Comparison of ENCODE assay signal across 17 cellular contexts in the genomic region with DNA sequence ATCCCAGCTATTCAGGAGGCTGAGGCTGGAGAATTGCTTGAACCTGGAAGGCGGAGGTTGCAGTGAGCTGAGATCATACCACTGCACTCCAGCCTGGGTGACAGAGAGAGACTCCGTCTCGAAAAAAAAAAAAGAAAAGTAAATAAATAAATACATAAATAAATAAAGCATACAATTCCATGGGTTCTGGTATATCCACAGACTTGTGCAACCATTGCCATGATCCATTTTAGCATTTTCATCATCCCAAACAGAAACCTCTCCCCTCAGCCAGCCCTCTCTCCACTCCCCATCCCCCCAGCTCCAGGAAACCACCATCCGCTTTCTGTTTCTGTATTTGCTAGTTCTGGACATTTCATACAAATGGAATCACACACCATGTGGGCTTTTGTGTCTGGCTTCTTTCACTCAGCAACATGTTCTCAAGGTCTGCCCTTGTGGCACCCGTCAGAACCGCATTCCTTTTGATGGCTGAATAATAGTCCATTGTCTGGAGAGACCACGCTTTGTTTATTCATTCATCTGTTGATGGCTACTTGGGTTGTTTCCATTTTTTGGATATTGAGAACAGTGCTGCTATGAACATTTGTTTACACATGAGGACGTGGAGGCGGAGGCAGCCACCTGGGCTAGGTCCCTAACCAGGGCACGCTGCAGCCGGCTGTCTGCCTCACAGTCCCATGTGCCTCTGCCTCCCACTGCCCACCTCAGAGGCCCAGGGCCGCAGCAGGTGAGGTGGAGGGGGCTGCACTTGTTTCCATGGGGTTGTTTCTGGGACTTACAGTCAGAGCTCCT.
DNase-seq lines count a peak whose midpoint lies in the region; ATAC-seq and TF ChIP-seq lines count a peak whose summit lies in the region.
"Had no signal": no experiment of that assay in that cellular context is flagged by ENCODE, and none has a peak within 500 bp of the region (broad histone marks: within the 10 kb centered on the region; RNA-seq: fewer than 3 reads in every experiment).

No MANE protein-coding gene starts in this region.

- H4K20me1 ChIP-seq in hepatocyte (ENCODE audit: insufficient read depth, poor library complexity, severe bottlenecking), result no peaks in the 10 kb centered on the region

- H3K4me1 ChIP-seq in testis (no peaks in the 10 kb centered on the region), hepatocyte (ENCODE audit: insufficient read depth) (peaks cover 5% of the 10 kb centered on the region)

- in situ Hi-C loops in SK-MEL-5 (cut with HindIII; ENCODE audit: low pct_unique_long_range_greater_than_20kb, low sequenced_read_pairs), result no loop called here

- H3K4me3 ChIP-seq in testis (no peak overlapping the region), hepatocyte (no peak overlapping the region)

- H3K27me3 Mint-ChIP-seq in neural crest cell (ENCODE audit: low read depth), result no peaks in the 10 kb centered on the region
- H3K27me3 Mint-ChIP-seq: activated CD4-positive, alpha-beta T cell treated with anti-CD3 and anti-CD28 coated beads for 36 hours had no signal

- no peak overlapping the region for H3K4me2 ChIP-seq in hepatocyte

- no peak overlapping the region for H3K4me3 Mint-ChIP-seq in neural crest cell
- H3K4me3 Mint-ChIP-seq: activated CD4-positive, alpha-beta T cell treated with anti-CD3 and anti-CD28 coated beads for 36 hours had no signal

- no peak overlapping the region for H2AFZ ChIP-seq in hepatocyte

- no peaks in the 10 kb centered on the region for H3K36me3 Mint-ChIP-seq in neural crest cell (ENCODE audit: low read depth)

- intact Hi-C loops in testis (cut with DNase I; ENCODE audit: low total_unique reads) (no loop called here), left colon (cut with DNase I, micrococcal nuclease) (no loop called here)

- 77 to 82% methylated on average over 12 of the region's 12 CpGs for WGBS in testis, 2 donors
- 80% methylated on average over 12 of the region's 12 CpGs for WGBS in hepatocyte (ENCODE audit: low lambda C conversion rate, missing lambda C conversion rate)

- no peak for TF ChIP-seq CTCF in neural crest cell (conservative IDR thresholded peaks at IDR 0.05)
- TF ChIP-seq CTCF in testis (IDR thresholded peaks at IDR 0.05), result no peak
- TF ChIP-seq CTCF in hepatocyte (IDR thresholded peaks at IDR 0.05; ENCODE audit: poor library complexity), result no peak

- H3K36me3 ChIP-seq in testis (ENCODE audit: low read depth, missing control alignments), result no peaks in the 10 kb centered on the region
- no peaks in the 10 kb centered on the region for H3K36me3 ChIP-seq in hepatocyte (replicated peaks; ENCODE audit: insufficient read depth, low read depth)

- no peaks in the 10 kb centered on the region for H3K9me3 Mint-ChIP-seq in neural crest cell

- TF ChIP-seq POLR2A in GM18505 (IDR thresholded peaks at IDR 0.05; ENCODE audit: borderline replicate concordance, extremely low read depth, insufficient read depth, insufficient read length), result no peak
- TF ChIP-seq POLR2A in testis (IDR thresholded peaks at IDR 0.05), result no peak

- H3K27ac ChIP-seq in testis (no peak overlapping the region), hepatocyte (no peak overlapping the region)

- H3K79me2 ChIP-seq in hepatocyte, result no peaks in the 10 kb centered on the region

- H3K9me3 ChIP-seq in testis (no peaks in the 10 kb centered on the region), hepatocyte (ENCODE audit: low read depth) (no peaks in the 10 kb centered on the region)

- H3K27me3 ChIP-seq in testis (no peaks in the 10 kb centered on the region), hepatocyte (no peaks in the 10 kb centered on the region)

- DNase-seq in COLO829 (ENCODE audit: low spot score), result peak; percentile 30
- peak; percentile 97 for DNase-seq in SK-MEL-5 (ENCODE audit: low read depth, low spot score)
- DNase-seq in foreskin melanocyte, result peak; percentile 91
- DNase-seq in neural crest cell (ENCODE audit: low read depth, low spot score), result no peak
- DNase-seq in testis, result no peak
- no peak for DNase-seq in left colon
- no peak for DNase-seq in hepatocyte (ENCODE audit: low spot score)
- DNase-seq: activated CD4-positive, alpha-beta T cell treated with anti-CD3 and anti-CD28 coated beads for 36 hours; cortex of kidney; MM.1S; NCI-H1930; NCI-H526 treated with DMSO at 0.1 percent for 48 hours; PC-3; small intestine; T1000 had no signal

- H3K4me1 Mint-ChIP-seq in neural crest cell, result peaks cover 31% of the 10 kb centered on the region
- H3K4me1 Mint-ChIP-seq: activated CD4-positive, alpha-beta T cell treated with anti-CD3 and anti-CD28 coated beads for 36 hours had no signal

- H3K27ac Mint-ChIP-seq in neural crest cell (ENCODE audit: unreplicated experiment), result peak overlapping the region; percentile 30
- H3K27ac Mint-ChIP-seq: activated CD4-positive, alpha-beta T cell treated with anti-CD3 and anti-CD28 coated beads for 36 hours had no signal

- ATAC-seq in GM18505 (IDR thresholded peaks at IDR 0.05; ENCODE audit: unreplicated experiment) (no peak), left colon (no peak)
- ATAC-seq: activated CD4-positive, alpha-beta T cell treated with anti-CD3 and anti-CD28 coated beads for 36 hours; PC-3; SK-N-SH treated with all-trans-retinoic acid at 6 μM for 48 hours had no signal

- H3K9me2 ChIP-seq in hepatocyte (replicated peaks; ENCODE audit: insufficient read depth), result no peaks in the 10 kb centered on the region

Comparison
In these comparisons a context has a peak if more than half of its experiments do, and no peak if none do; other contexts are left out.
1. DNase-seq: peak in COLO829 (single experiment), SK-MEL-5 (single experiment) and foreskin melanocyte (single experiment); none in neural crest cell (single experiment), testis (single experiment), left colon (0 of 2) and hepatocyte (single experiment).